In the genomic region with DNA sequence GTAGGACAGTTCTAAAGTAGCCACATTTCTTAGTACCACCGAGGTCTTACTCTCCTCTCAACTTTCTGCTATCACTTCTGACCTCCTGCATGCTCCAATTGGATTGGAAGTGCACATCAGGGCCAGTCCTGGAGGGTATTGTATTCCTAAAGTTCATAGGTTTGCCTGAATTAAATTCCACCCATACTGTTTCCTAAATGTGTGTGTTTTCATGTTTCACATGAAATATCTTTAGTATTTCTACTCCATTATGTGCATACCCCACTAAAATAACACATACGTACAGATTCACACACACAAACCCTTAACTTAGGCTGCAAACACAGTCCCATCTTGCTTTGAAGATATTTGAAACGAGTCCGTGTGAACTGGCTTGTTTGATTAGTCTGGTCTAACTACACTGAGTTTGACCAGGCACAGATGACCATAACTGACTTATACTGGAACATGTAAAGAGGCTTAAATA, we compare ENCODE assay signal across 25 cellular contexts. TPM values are rescaled to one million over a fixed set of nuclear protein-coding genes. Genes with fewer than 3 reads are reported as not detected.
"Had no signal": no experiment of that assay in that cellular context is flagged by ENCODE, and none has a peak within 500 bp of the region (broad histone marks: within the 10 kb centered on the region; RNA-seq: fewer than 3 reads in every experiment).

No MANE protein-coding gene starts in this region.

- ATAC-seq: natural killer cell; psoas muscle; right cardiac atrium; stimulated activated memory B cell treated with anti-CD40 and anti-IgM and Interleukin-4, amounts not matched to agents 10 μg/mL and 1 μg/mL and 100 μg/mL, for 72 hours; stimulated activated naive CD8-positive, alpha-beta T cell treated with anti-CD3 and anti-CD28 coated beads, Interleukin-15, amount 100 ng/mL, for 72 hours had no signal

- H3K4me1 Mint-ChIP-seq: naive B cell; natural killer cell; stimulated activated memory B cell treated with anti-CD40 and anti-IgM and Interleukin-4, amounts not matched to agents 10 μg/mL and 1 μg/mL and 100 μg/mL, for 72 hours; stimulated activated naive CD8-positive, alpha-beta T cell treated with anti-CD3 and anti-CD28 coated beads, Interleukin-15, amount 100 ng/mL, for 72 hours had no signal

- H3K4me3 Mint-ChIP-seq: mesothelial cell of epicardium; naive B cell; natural killer cell; stimulated activated memory B cell treated with anti-CD40 and anti-IgM and Interleukin-4, amounts not matched to agents 10 μg/mL and 1 μg/mL and 100 μg/mL, for 72 hours; stimulated activated naive CD8-positive, alpha-beta T cell treated with anti-CD3 and anti-CD28 coated beads, Interleukin-15, amount 100 ng/mL, for 72 hours; type B pancreatic cell had no signal

- H3K9me3 ChIP-seq: left ventricle myocardium inferior, psoas muscle, tibial nerve had no signal

- H3K27ac Mint-ChIP-seq: mesothelial cell of epicardium; naive B cell; natural killer cell; stimulated activated memory B cell treated with anti-CD40 and anti-IgM and Interleukin-4, amounts not matched to agents 10 μg/mL and 1 μg/mL and 100 μg/mL, for 72 hours; stimulated activated naive CD8-positive, alpha-beta T cell treated with anti-CD3 and anti-CD28 coated beads, Interleukin-15, amount 100 ng/mL, for 72 hours; type B pancreatic cell had no signal

- H3K27me3 Mint-ChIP-seq: naive B cell; stimulated activated memory B cell treated with anti-CD40 and anti-IgM and Interleukin-4, amounts not matched to agents 10 μg/mL and 1 μg/mL and 100 μg/mL, for 72 hours; stimulated activated naive CD8-positive, alpha-beta T cell treated with anti-CD3 and anti-CD28 coated beads, Interleukin-15, amount 100 ng/mL, for 72 hours; type B pancreatic cell had no signal

- FAIRE-seq: kidney had no signal

- H3K27ac ChIP-seq: left ventricle myocardium inferior, parathyroid adenoma, psoas muscle had no signal

- DNase-seq: head of caudate nucleus; hippocampal formation; kidney; left ventricle myocardium inferior; mesendoderm; naive B cell; natural killer cell; nucleus accumbens; psoas muscle; right cardiac atrium; stimulated activated CD4-positive, alpha-beta T cell treated with anti-CD3 and anti-CD28 coated beads, Interleukin-1b, Interleukin-23, amount 100 ng/mL, for 48 hours; stimulated activated CD4-positive, alpha-beta T cell treated with anti-CD3 and anti-CD28 coated beads, Interleukin-2, amount 100 ng/mL, for 48 hours; stimulated activated CD4-positive, alpha-beta T cell treated with anti-CD3 and anti-CD28 coated beads, Interleukin-4, amount 100 ng/mL, for 4 hours; stimulated activated CD8-positive, alpha-beta memory T cell treated with anti-CD3 and anti-CD28 coated beads, Interleukin-4, amount 100 ng/mL, for 48 hours; stimulated activated naive CD4-positive, alpha-beta T cell treated with Interleukin-2 at 50 U/mL for 16 hours; stimulated activated naive CD8-positive, alpha-beta T cell treated with anti-CD3 and anti-CD28 coated beads, Interleukin-15, amount 100 ng/mL, for 72 hours; substantia nigra had no signal

- H3K36me3 Mint-ChIP-seq: mesothelial cell of epicardium; naive B cell; natural killer cell; stimulated activated memory B cell treated with anti-CD40 and anti-IgM and Interleukin-4, amounts not matched to agents 10 μg/mL and 1 μg/mL and 100 μg/mL, for 72 hours had no signal

- H3K9ac ChIP-seq: parathyroid adenoma had no signal

- H3K4me3 ChIP-seq: left ventricle myocardium inferior, lung, psoas muscle, smooth muscle cell, tibial nerve had no signal

- H3K27me3 ChIP-seq: tibial nerve had no signal

- H3K4me2 ChIP-seq: smooth muscle cell had no signal

- H3K9me3 Mint-ChIP-seq: naive B cell; natural killer cell; stimulated activated memory B cell treated with anti-CD40 and anti-IgM and Interleukin-4, amounts not matched to agents 10 μg/mL and 1 μg/mL and 100 μg/mL, for 72 hours; stimulated activated naive CD8-positive, alpha-beta T cell treated with anti-CD3 and anti-CD28 coated beads, Interleukin-15, amount 100 ng/mL, for 72 hours; type B pancreatic cell had no signal

- H2AFZ ChIP-seq: parathyroid adenoma had no signal

- H3K36me3 ChIP-seq: left ventricle myocardium inferior had no signal

- H3K79me2 ChIP-seq: parathyroid adenoma had no signal

- H3K4me1 ChIP-seq: left ventricle myocardium inferior, parathyroid adenoma, psoas muscle had no signal

RNA-seq across cellular contexts. Expression of a gene that starts 24.8 kb away (rescaled TPM):
- polyA plus RNA-seq: neural cell had no signal
